Comparison of ENCODE assay signal across 29 cellular contexts in the genomic region with DNA sequence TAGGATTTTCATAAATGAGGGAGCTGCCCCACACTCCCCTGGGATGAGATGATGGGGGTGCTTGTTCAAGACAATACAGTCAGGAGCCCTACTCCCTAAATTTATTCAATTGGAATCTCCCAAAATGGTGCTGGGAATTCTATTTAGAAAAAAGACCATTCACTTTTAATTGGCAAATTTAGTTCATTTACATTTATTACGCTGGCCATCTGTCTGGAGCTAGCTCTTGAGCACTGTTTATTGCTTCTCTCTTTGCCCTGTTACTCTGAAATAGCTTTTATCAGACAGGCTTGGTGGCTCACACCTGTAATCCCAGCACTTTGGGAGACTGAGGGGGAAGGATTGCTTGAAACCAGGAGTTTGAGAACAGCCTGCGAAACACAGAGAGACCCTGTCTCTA.
"Had no signal": no experiment of that assay in that cellular context is flagged by ENCODE, and none has a peak within 500 bp of the region (broad histone marks: within the 10 kb centered on the region; RNA-seq: fewer than 3 reads in every experiment).

No MANE protein-coding gene starts in this region.

- H3K9me3 ChIP-seq: adrenal gland had no signal

- FAIRE-seq: RCC 7860 had no signal

- H3K4me1 Mint-ChIP-seq: activated CD4-positive, alpha-beta T cell treated with anti-CD3 and anti-CD28 coated beads, Interleukin-2, amount 10 ng/mL, durations not matched to agents 7 days and 5 days; activated naive CD8-positive, alpha-beta T cell treated with anti-CD3 and anti-CD28 coated beads, Interleukin-2, amount 10 ng/mL, durations not matched to agents 7 days and 5 days; T-helper 17 cell had no signal

- H3K27me3 Mint-ChIP-seq: activated T-helper 17 cell treated with anti-CD3 and anti-CD28 coated beads, Interleukin-2, amount 50 U/mL, for 72 hours; T-helper 17 cell had no signal

- H3K4me3 Mint-ChIP-seq: activated CD4-positive, alpha-beta memory T cell treated with anti-CD3 and anti-CD28 coated beads for 36 hours; activated naive CD8-positive, alpha-beta T cell treated with anti-CD3 and anti-CD28 coated beads, Interleukin-2, amount 10 ng/mL, durations not matched to agents 7 days and 5 days had no signal

- H3K36me3 Mint-ChIP-seq: activated CD4-positive, alpha-beta memory T cell treated with anti-CD3 and anti-CD28 coated beads for 36 hours; activated naive CD4-positive, alpha-beta T cell treated with anti-CD3 and anti-CD28 coated beads, Interleukin-2, amount 10 ng/mL, durations not matched to agents 7 days and 5 days; activated naive CD8-positive, alpha-beta T cell treated with anti-CD3 and anti-CD28 coated beads, Interleukin-2, amount 10 ng/mL, durations not matched to agents 7 days and 5 days had no signal

- ATAC-seq: activated T-helper 17 cell treated with anti-CD3 and anti-CD28 coated beads, Interleukin-2, amount 50 U/mL, for 72 hours; PC-3; T-helper 17 cell had no signal

- H3K36me3 ChIP-seq: adrenal gland had no signal

- H3K4me1 ChIP-seq: adrenal gland had no signal

- H3K27me3 ChIP-seq: adrenal gland had no signal

- H3K9me3 Mint-ChIP-seq: activated CD4-positive, alpha-beta memory T cell treated with anti-CD3 and anti-CD28 coated beads for 36 hours; activated naive CD4-positive, alpha-beta T cell treated with anti-CD3 and anti-CD28 coated beads, Interleukin-2, amount 10 ng/mL, durations not matched to agents 7 days and 5 days; activated naive CD8-positive, alpha-beta T cell treated with anti-CD3 and anti-CD28 coated beads, Interleukin-2, amount 10 ng/mL, durations not matched to agents 7 days and 5 days; activated T-helper 17 cell treated with anti-CD3 and anti-CD28 coated beads, Interleukin-2, amount 50 U/mL, for 72 hours had no signal

- H3K27ac Mint-ChIP-seq: activated CD4-positive, alpha-beta memory T cell treated with anti-CD3 and anti-CD28 coated beads for 36 hours; activated CD4-positive, alpha-beta T cell treated with anti-CD3 and anti-CD28 coated beads, Interleukin-2, amount 10 ng/mL, durations not matched to agents 7 days and 5 days; activated naive CD4-positive, alpha-beta T cell treated with anti-CD3 and anti-CD28 coated beads, Interleukin-2, amount 10 ng/mL, durations not matched to agents 7 days and 5 days; activated naive CD8-positive, alpha-beta T cell treated with anti-CD3 and anti-CD28 coated beads, Interleukin-2, amount 10 ng/mL, durations not matched to agents 7 days and 5 days; activated T-helper 17 cell treated with anti-CD3 and anti-CD28 coated beads, Interleukin-2, amount 50 U/mL, for 72 hours; T-helper 17 cell had no signal

- H3K27ac ChIP-seq: adrenal gland had no signal

- H3K4me3 ChIP-seq: adrenal gland had no signal

- DNase-seq: activated CD4-positive, alpha-beta memory T cell treated with anti-CD3 and anti-CD28 coated beads for 36 hours; activated CD4-positive, alpha-beta T cell treated with anti-CD3 and anti-CD28 coated beads, Interleukin-2, amount 10 ng/mL, durations not matched to agents 7 days and 5 days; activated CD4-positive, CD25-positive, alpha-beta regulatory T cell; activated CD8-positive, alpha-beta memory T cell treated with anti-CD3 and anti-CD28 coated beads for 24 hours; activated gamma-delta T cell; activated naive CD4-positive, alpha-beta T cell treated with anti-CD3 and anti-CD28 coated beads, Interleukin-2, amount 10 ng/mL, durations not matched to agents 7 days and 5 days; activated naive CD8-positive, alpha-beta T cell treated with anti-CD3 and anti-CD28 coated beads, Interleukin-2, amount 10 ng/mL, durations not matched to agents 7 days and 5 days; activated T-cell treated with anti-CD3 and anti-CD28 coated beads, Interleukin-2, amount 50 U/mL, for 48 hours; adrenal gland; anterior cingulate cortex; caudate nucleus; KG1; NCI-H1092; NCI-H1417 treated with DMSO at 0.1 percent for 48 hours; NCI-H1694; NCI-H2029; NCI-H2107; NCI-H2171 treated with DMSO at 0.1 percent for 48 hours; NCI-H345; NCI-H510A; NCI-H526 treated with DMSO at 0.1 percent for 48 hours; NCI-H82; NK-92 treated with Interleukin-12 subunit alpha and Interleukin-12 subunit beta, amount 100 ng/mL, for 24 hours; PC-3; SHP77; T-helper 17 cell; T-helper 9 cell had no signal
